ENCODE assay signal across 14 cellular contexts in genomic region chr1:214316597-214316996, GRCh38. TPM values are rescaled to one million over a fixed set of nuclear protein-coding genes. Genes with fewer than 3 reads are reported as not detected.
DNase-seq lines count a peak whose midpoint lies in the region; ATAC-seq and TF ChIP-seq lines count a peak whose summit lies in the region.
"Had no signal": no experiment of that assay in that cellular context is flagged by ENCODE, and none has a peak within 500 bp of the region (broad histone marks: within the 10 kb centered on the region; RNA-seq: fewer than 3 reads in every experiment).

No MANE protein-coding gene starts in this region.

- DNase-seq in EL: peak; percentile 52
- peak; percentile 28 for DNase-seq in LNCaP clone FGC (ENCODE audit: low read depth)
- DNase-seq in epithelial cell of proximal tubule (ENCODE audit: low read depth): peak; percentile 87
- DNase-seq in mesenchymal stem cell: no peak
- DNase-seq in activated naive CD4-positive, alpha-beta T cell (lab: John Stamatoyannopoulos, UW): no peak
- DNase-seq in stimulated activated naive CD4-positive, alpha-beta T cell (lab: John Stamatoyannopoulos, UW): no peak
- DNase-seq: activated CD8-positive, alpha-beta memory T cell treated with anti-CD3 and anti-CD28 coated beads for 24 hours; activated naive CD8-positive, alpha-beta T cell treated with anti-CD3 and anti-CD28 coated beads, Interleukin-2, amount 10 ng/mL, durations not matched to agents 7 days and 5 days; hippocampal formation; NCI-H1930 had no signal

- no peak for ATAC-seq in GM19351 (IDR thresholded peaks at IDR 0.05; ENCODE audit: unreplicated experiment)
- ATAC-seq in GM21381 (IDR thresholded peaks at IDR 0.05; ENCODE audit: unreplicated experiment): no peak
- ATAC-seq: sciatic nerve had no signal

- no peak overlapping the region for H2AK5ac ChIP-seq in mesenchymal stem cell (ENCODE audit: low read length, severe bottlenecking)

- peaks cover 14% of the 10 kb centered on the region for H3K79me1 ChIP-seq in mesenchymal stem cell (replicated peaks; ENCODE audit: low read length, poor library complexity, severe bottlenecking)

- H3K27ac ChIP-seq in mesenchymal stem cell (ENCODE audit: low read length, poor library complexity, severe bottlenecking): peak overlapping the region; percentile 67
- H3K27ac ChIP-seq: BLaER1 had no signal

- peak overlapping the region in 1 of 2 experiments; percentile 8 for H3K4ac ChIP-seq in mesenchymal stem cell (ENCODE audit: low read depth in 1 of 2, low read length in 2 of 2)

- H3K9me3 ChIP-seq in mesenchymal stem cell (ENCODE audit: control insufficient read depth, low read length): no peaks in the 10 kb centered on the region
- H3K9me3 ChIP-seq: BLaER1 had no signal

- H3K18ac ChIP-seq in mesenchymal stem cell (ENCODE audit: low read depth in 1 of 2, low read length in 2 of 2): no peak overlapping the region

- H3K4me3 ChIP-seq in LNCaP clone FGC (ENCODE audit: low read depth, low read length) (no peak overlapping the region), epithelial cell of proximal tubule (ENCODE audit: low read depth, low read length) (no peak overlapping the region), mesenchymal stem cell (ENCODE audit: insufficient read depth in 1 of 2, low read depth in 1 of 2, low read length in 2 of 2) (no peak overlapping the region)
- H3K4me3 ChIP-seq: BLaER1 had no signal

- H2BK120ac ChIP-seq in mesenchymal stem cell (ENCODE audit: low read depth, low read length): no peak overlapping the region

- peaks cover 12% of the 10 kb centered on the region for H3K4me1 ChIP-seq in mesenchymal stem cell (ENCODE audit: control insufficient read depth, insufficient read depth, low read depth, low read length)

- H2AFZ ChIP-seq in mesenchymal stem cell (ENCODE audit: low read depth, low read length): no peak overlapping the region

- H2BK5ac ChIP-seq in mesenchymal stem cell (ENCODE audit: low read depth, low read length, poor library complexity, severe bottlenecking): no peak overlapping the region

- TF ChIP-seq CTCF in LNCaP clone FGC (IDR thresholded peaks at IDR 0.05; ENCODE audit: control insufficient read depth, extremely low read depth, insufficient read depth) (no peak), epithelial cell of proximal tubule (conservative IDR thresholded peaks at IDR 0.05; ENCODE audit: low read depth, low read length) (no peak)

- H3K14ac ChIP-seq in mesenchymal stem cell (ENCODE audit: low read length in 2 of 2): no peak overlapping the region

- no peak overlapping the region for H3K9ac ChIP-seq in mesenchymal stem cell (ENCODE audit: low read length)
- H3K9ac ChIP-seq: BLaER1 had no signal

- H2BK12ac ChIP-seq in mesenchymal stem cell (ENCODE audit: low read length in 2 of 2): no peak overlapping the region

- WGBS in mesenchymal stem cell: 80% methylated on average over 5 of the region's 5 CpGs

- H4K8ac ChIP-seq in mesenchymal stem cell (ENCODE audit: low read length): no peak overlapping the region

- no peak overlapping the region for H2BK15ac ChIP-seq in mesenchymal stem cell (ENCODE audit: low read depth, poor library complexity, severe bottlenecking)

- no peak overlapping the region for H3K23ac ChIP-seq in mesenchymal stem cell (ENCODE audit: low read length in 2 of 2)

- peaks cover 0 to 5% of the 10 kb centered on the region in 2 experiments for H3K36me3 ChIP-seq in mesenchymal stem cell (ENCODE audit: control insufficient read depth in 1 of 2, insufficient read depth in 2 of 2, low read depth in 1 of 2, low read length in 2 of 2)

- no peak overlapping the region for H3K4me2 ChIP-seq in mesenchymal stem cell (ENCODE audit: low read length, poor library complexity, severe bottlenecking)

- H4K91ac ChIP-seq in mesenchymal stem cell (ENCODE audit: low read length): no peak overlapping the region

- no peaks in the 10 kb centered on the region for H3K27me3 ChIP-seq in mesenchymal stem cell (ENCODE audit: control insufficient read depth in 1 of 2, insufficient read depth in 1 of 2, low read length in 2 of 2)
- H3K27me3 ChIP-seq: BLaER1 had no signal

RNA-seq across cellular contexts. Expression of gene SMYD2, which starts 35.6 kb away (rescaled TPM):
- total RNA-seq in epithelial cell of proximal tubule: 65.6 and 82.2 TPM in 2 replicates
- polyA plus RNA-seq in mesenchymal stem cell (2013, experiment 1 of 2): 26.9 TPM
- 27.4 TPM for polyA plus RNA-seq in mesenchymal stem cell (2013, experiment 2 of 2)

Comparison
In these comparisons a context has a peak if more than half of its experiments do, and no peak if none do; other contexts are left out.
1. DNase-seq: peak in EL (single experiment), LNCaP clone FGC (single experiment) and epithelial cell of proximal tubule (single experiment); none in mesenchymal stem cell (single experiment), activated naive CD4-positive, alpha-beta T cell (0 of 4) and stimulated activated naive CD4-positive, alpha-beta T cell (0 of 6).